9 cellular contexts compared by ENCODE assay signal in the genomic region with DNA sequence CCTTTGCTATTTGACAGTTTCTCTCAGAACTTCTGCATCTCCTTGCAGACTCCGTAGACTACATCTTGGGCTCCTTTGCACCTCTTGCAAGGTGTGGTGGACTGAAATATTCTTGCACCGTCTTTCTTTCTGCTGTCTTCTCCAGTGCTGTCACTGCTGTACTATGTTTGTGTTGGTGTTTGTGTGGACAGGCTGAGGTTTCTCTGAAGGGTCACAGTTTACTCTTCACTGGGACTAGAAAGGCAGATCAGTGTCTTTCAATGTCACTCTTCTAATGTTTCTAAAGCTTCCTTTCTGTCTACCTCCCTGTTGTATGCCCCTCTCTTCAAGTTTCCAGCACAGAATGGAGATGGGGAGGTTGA.
"Had no signal": no experiment of that assay in that cellular context is flagged by ENCODE, and none has a peak within 500 bp of the region (broad histone marks: within the 10 kb centered on the region; RNA-seq: fewer than 3 reads in every experiment).

No MANE protein-coding gene starts in this region.

- H2AFZ ChIP-seq: GM23248 had no signal

- H3K27ac ChIP-seq: GM23248, HL-60 had no signal

- H3K4me1 ChIP-seq: HAP-1 had no signal

- H3K36me3 ChIP-seq: HAP-1 had no signal

- H3K27ac Mint-ChIP-seq: HFFc6 had no signal

- H3K9me3 ChIP-seq: HAP-1 had no signal

- FAIRE-seq: K562 had no signal

- DNase-seq: GM23248, GOT3, H7, HFFc6, IMR-90 had no signal

- H3K4me3 Mint-ChIP-seq: HFFc6 had no signal

- ATAC-seq: HCT116, K562 had no signal

- H3K4me3 ChIP-seq: GM23248, HAP-1, K562 had no signal

- H3K9ac ChIP-seq: GM23248 had no signal
